In the genomic region with DNA sequence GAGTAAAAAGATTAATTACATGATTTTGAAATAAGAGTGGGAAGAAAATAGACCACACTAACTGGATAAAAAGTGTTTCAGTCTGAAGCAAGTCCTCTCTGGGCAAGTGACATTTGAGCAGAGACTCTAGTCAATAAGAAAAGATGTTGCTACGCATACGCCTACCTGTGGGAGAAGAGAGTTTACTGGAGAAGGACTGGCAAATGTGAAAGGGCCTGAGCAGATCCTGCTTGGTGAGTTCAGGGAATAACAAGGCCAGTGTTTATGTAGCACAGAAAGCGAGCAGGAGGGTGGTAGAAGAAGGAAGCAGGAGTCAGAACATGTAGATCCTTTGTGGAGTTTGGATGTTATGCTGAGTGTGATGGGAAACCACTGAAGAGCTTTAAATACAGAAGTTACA, we compare ENCODE assay signal across 27 cellular contexts.
"Had no signal": no experiment of that assay in that cellular context is flagged by ENCODE, and none has a peak within 500 bp of the region (broad histone marks: within the 10 kb centered on the region; RNA-seq: fewer than 3 reads in every experiment).

No MANE protein-coding gene starts in this region.

- H3K27me3 ChIP-seq: adrenal gland, ascending aorta, brain microvascular endothelial cell, esophagus muscularis mucosa, hepatocyte, sigmoid colon, testis had no signal

- ATAC-seq: left ventricle myocardium superior; stimulated activated naive B cell treated with anti-CD40 and anti-IgM and Interleukin-4, amounts not matched to agents 10 μg/mL and 1 μg/mL and 100 μg/mL, for 72 hours had no signal

- H3K27ac ChIP-seq: adrenal gland, ascending aorta, brain microvascular endothelial cell, coronary artery, esophagus muscularis mucosa, hepatocyte, sigmoid colon, testis had no signal

- H3K9me3 Mint-ChIP-seq: activated T-cell treated with anti-CD3 and anti-CD28 coated beads, Interleukin-2, amount 50 U/mL, for 24 hours; activated T-helper 2 cell treated with anti-CD3 and anti-CD28 coated beads, Interferon-gamma antibody, Interleukin-2, Interleukin-4, amounts not matched to agents 10 μg/mL and 5 μg/mL and 100 μg/mL, durations not matched to agents 14 hours and 24 hours and 36 hours; type B pancreatic cell had no signal

- H3K9me3 ChIP-seq: adrenal gland, ascending aorta, esophagus muscularis mucosa, sigmoid colon, testis had no signal

- H3K27me3 Mint-ChIP-seq: activated naive CD8-positive, alpha-beta T cell; activated T-cell treated with anti-CD3 and anti-CD28 coated beads, Interleukin-2, amount 50 U/mL, for 24 hours; stimulated activated naive B cell treated with anti-CD40 and anti-IgM and Interleukin-4, amounts not matched to agents 10 μg/mL and 1 μg/mL and 100 μg/mL, for 72 hours; type B pancreatic cell had no signal

- H3K4me1 Mint-ChIP-seq: stimulated activated naive B cell treated with anti-CD40 and anti-IgM and Interleukin-4, amounts not matched to agents 10 μg/mL and 1 μg/mL and 100 μg/mL, for 72 hours had no signal

- FAIRE-seq: frontal cortex, islet of Langerhans had no signal

- H2AFZ ChIP-seq: hepatocyte had no signal

- H3K27ac Mint-ChIP-seq: activated T-cell treated with anti-CD3 and anti-CD28 coated beads, Interleukin-2, amount 50 U/mL, for 24 hours; activated T-helper 2 cell treated with anti-CD3 and anti-CD28 coated beads, Interferon-gamma antibody, Interleukin-2, Interleukin-4, amounts not matched to agents 10 μg/mL and 5 μg/mL and 100 μg/mL, durations not matched to agents 14 hours and 24 hours and 36 hours; stimulated activated naive B cell treated with anti-CD40 and anti-IgM and Interleukin-4, amounts not matched to agents 10 μg/mL and 1 μg/mL and 100 μg/mL, for 72 hours; type B pancreatic cell had no signal

- H3K4me3 ChIP-seq: adrenal gland, ascending aorta, coronary artery, esophagus muscularis mucosa, hepatocyte, sigmoid colon, smooth muscle cell, testis had no signal

- H3K4me3 Mint-ChIP-seq: activated naive CD8-positive, alpha-beta T cell; activated T-cell treated with anti-CD3 and anti-CD28 coated beads, Interleukin-2, amount 50 U/mL, for 24 hours; stimulated activated naive B cell treated with anti-CD40 and anti-IgM and Interleukin-4, amounts not matched to agents 10 μg/mL and 1 μg/mL and 100 μg/mL, for 72 hours; type B pancreatic cell had no signal

- H3K4me1 ChIP-seq: adrenal gland, ascending aorta, esophagus muscularis mucosa, testis had no signal

- H3K4me2 ChIP-seq: hepatocyte, smooth muscle cell had no signal

- DNase-seq: activated CD4-positive, alpha-beta T cell treated with anti-CD3 and anti-CD28 coated beads for 1 hour; activated CD4-positive, alpha-beta T cell treated with anti-CD3 and anti-CD28 coated beads, Interleukin-2, amount 50 U/mL, for 1 hour; activated naive CD4-positive, alpha-beta T cell; activated T-cell treated with anti-CD3 and anti-CD28 coated beads, Interleukin-2, amount 50 U/mL, for 24 hours; adrenal gland; brain microvascular endothelial cell; cerebellar nuclear complex; glutamatergic neuron; left ventricle myocardium superior; midbrain; posterior cingulate gyrus; retina; sigmoid colon; stimulated activated CD4-positive, alpha-beta T cell treated with anti-CD3 and anti-CD28 coated beads, Interleukin-15, amount 100 ng/mL, for 24 hours; stimulated activated naive B cell treated with anti-CD40 and anti-IgM and Interleukin-4, amounts not matched to agents 10 μg/mL and 1 μg/mL and 100 μg/mL, for 72 hours; T-helper 2 cell; testis had no signal

- H3K79me2 ChIP-seq: hepatocyte had no signal
